8 cellular contexts compared by ENCODE assay signal in genomic region chr5:125198270-125198974, GRCh38.
DNase-seq lines count a peak whose midpoint lies in the region; ATAC-seq, FAIRE-seq and TF ChIP-seq lines count a peak whose summit lies in the region.

No MANE protein-coding gene starts in this region.

- intact Hi-C loops in K562 (cut with micrococcal nuclease), result no loop called here
- intact Hi-C loops in esophagus squamous epithelium (cut with DNase I), result no loop called here

- H3K27me3 ChIP-seq in BE2C (no peaks in the 10 kb centered on the region), K562 (ENCODE audit: control insufficient read depth in 2 of 2, insufficient read depth in 2 of 2, low read length in 2 of 2) (no peaks in the 10 kb centered on the region), keratinocyte (ENCODE audit: control insufficient read depth, extremely low read depth, insufficient read depth, low read length) (no peaks in the 10 kb centered on the region), tibial nerve (no peaks in the 10 kb centered on the region), esophagus squamous epithelium (no peaks in the 10 kb centered on the region)

- H3K4me2 ChIP-seq in K562 (ENCODE audit: insufficient read depth, low read length) (no peak overlapping the region), keratinocyte (ENCODE audit: control insufficient read depth, extremely low read depth, insufficient read depth, low read depth, low read length) (no peak overlapping the region)

- BruUV-seq in K562 (replicated peaks; lab: Mats Ljungman, UMichigan), result no TSS peak

- CTCF ChIA-PET in K562 (lab: Yijun Ruan, JAX; ENCODE audit: low intra/inter-chr PET ratio), result no interaction called here

- H3K4me1 ChIP-seq in BE2C (peaks cover 30% of the 10 kb centered on the region), K562 (replicated peaks in 1 of 2; ENCODE audit: control insufficient read depth in 2 of 2, insufficient read depth in 2 of 2, low read length in 2 of 2) (no peaks in the 10 kb centered on the region), keratinocyte (ENCODE audit: control insufficient read depth, extremely low read depth, insufficient read depth, low read length) (peaks cover 2% of the 10 kb centered on the region), tibial nerve (peaks cover 0 to 20% (median 6%) of the 10 kb centered on the region in 4 donors), esophagus squamous epithelium (peaks cover 0 to 11% (median 0%) of the 10 kb centered on the region in 3 donors)

- POLR2A ChIA-PET in K562 (lab: Yijun Ruan, JAX), result no interaction called here

- peak overlapping the region; percentile 27; the same call in 1 of the 2 replicates for H3K4me3 ChIP-seq in BE2C (ENCODE audit: low read depth, low read length)
- no peak overlapping the region for H3K4me3 ChIP-seq in K562
- H3K4me3 ChIP-seq in keratinocyte (ENCODE audit: control insufficient read depth in 2 of 3, extremely low read depth in 1 of 3, insufficient read depth in 2 of 3, low read depth in 1 of 3, low read length in 3 of 3), result no peak overlapping the region
- H3K4me3 ChIP-seq in tibial nerve, result no peak overlapping the region
- H3K4me3 ChIP-seq in esophagus squamous epithelium, result no peak overlapping the region

- H3K79me2 ChIP-seq in K562 (ENCODE audit: control insufficient read depth, insufficient read depth, low read length) (no peaks in the 10 kb centered on the region), keratinocyte (ENCODE audit: control insufficient read depth, insufficient read depth, low read length) (no peaks in the 10 kb centered on the region)

- dilution Hi-C loops in keratinocyte (cut with MboI; ENCODE audit: extremely low pct_ligation_motif_present, low sequenced_read_pairs), result no loop called here

- ATAC-seq in K562 (no peak), HG02763 (IDR thresholded peaks at IDR 0.05; ENCODE audit: unreplicated experiment) (no peak)

- FAIRE-seq in K562 (lab: Jason Lieb, UNC) (no peak), keratinocyte (lab: Jason Lieb, UNC) (peak; percentile 44)

- no peak overlapping the region for H2AFZ ChIP-seq in K562 (ENCODE audit: low read depth, low read length)
- H2AFZ ChIP-seq in keratinocyte (ENCODE audit: control insufficient read depth, low read length), result no peak overlapping the region

- no peak overlapping the region for H3K9ac ChIP-seq in K562 (ENCODE audit: insufficient read depth in 1 of 2, low read depth in 2 of 2, low read length in 2 of 2)
- no peak overlapping the region for H3K9ac ChIP-seq in keratinocyte (ENCODE audit: control insufficient read depth, extremely low read depth, insufficient read depth, low read length)

- WGBS in K562 (ENCODE audit: insufficient coverage, low coverage, missing lambda C conversion rate), result 0% methylated on average over 3 of the region's 3 CpGs
- 27 to 34% methylated on average over 3 of the region's 3 CpGs for WGBS in tibial nerve, 2 donors
- whole genome bisulfite sequencing in esophagus squamous epithelium, 2 donors, result 33 to 38% methylated on average over 3 of the region's 3 CpGs

- TF ChIP-seq EP300 in K562 (IDR thresholded peaks at IDR 0.05; ENCODE audit: low read length) (no peak), tibial nerve (IDR thresholded peaks at IDR 0.05) (no peak)

- no peaks in the 10 kb centered on the region for H3K9me1 ChIP-seq in K562 (ENCODE audit: control insufficient read depth, insufficient read depth, low read length)
- H3K9me1 ChIP-seq in keratinocyte (ENCODE audit: control insufficient read depth, extremely low read depth, insufficient read depth, low read length), result no peaks in the 10 kb centered on the region

- H3K27ac ChIP-seq in K562 (ENCODE audit: extremely low read depth, low read depth, low read length), result no peak overlapping the region
- no peak overlapping the region for H3K27ac ChIP-seq in keratinocyte (ENCODE audit: control insufficient read depth, insufficient read depth, low read length)
- H3K27ac ChIP-seq in tibial nerve, result no peak overlapping the region
- no peak overlapping the region for H3K27ac ChIP-seq in esophagus squamous epithelium

- TF ChIP-seq RAD21 in K562 (CRISPR knock-in tag; conservative IDR thresholded peaks at IDR 0.05 in 1 of 2, IDR thresholded peaks at IDR 0.05 in 1 of 2), result no peak

- in situ Hi-C loops in K562 (cut with MboI), result no loop called here

- no peak for TF ChIP-seq POLR2A in K562 (conservative IDR thresholded peaks at IDR 0.05)
- TF ChIP-seq POLR2A in tibial nerve (IDR thresholded peaks at IDR 0.05), result no peak
- no peak for TF ChIP-seq POLR2A in esophagus squamous epithelium (IDR thresholded peaks at IDR 0.05)

- DNase-seq in BE2C (peak; percentile 97), NCI-H1694 (lab: John Stamatoyannopoulos, UW) (peak; percentile 97), K562 (ENCODE audit: extremely low read depth in 1 of 4, low spot score in 3 of 4) (no peak), keratinocyte (ENCODE audit: low read depth, low spot score) (no peak), tibial nerve (ENCODE audit: low spot score in 2 of 2) (peak; percentile 57 to 77), esophagus squamous epithelium (lab: John Stamatoyannopoulos, UW) (no peak)
- DNase-seq in activated CD8-positive, alpha-beta memory T cell treated with anti-CD3 and anti-CD28 coated beads, Interleukin-2, amount 50 U/mL, for 48 hours, result no peak

- H3K36me3 ChIP-seq in BE2C (no peaks in the 10 kb centered on the region), K562 (ENCODE audit: control insufficient read depth, insufficient read depth, low read length) (no peaks in the 10 kb centered on the region), keratinocyte (ENCODE audit: control insufficient read depth in 2 of 2, extremely low read depth in 1 of 2, insufficient read depth in 2 of 2, low read length in 2 of 2) (no peaks in the 10 kb centered on the region), tibial nerve (no peaks in the 10 kb centered on the region), esophagus squamous epithelium (no peaks in the 10 kb centered on the region)

- H3K9me3 ChIP-seq in BE2C (no peaks in the 10 kb centered on the region), K562 (replicated peaks; ENCODE audit: control insufficient read depth, insufficient read depth, low read depth, low read length) (no peaks in the 10 kb centered on the region), keratinocyte (ENCODE audit: control insufficient read depth, low read depth, low read length) (no peaks in the 10 kb centered on the region), tibial nerve (no peaks in the 10 kb centered on the region), esophagus squamous epithelium (no peaks in the 10 kb centered on the region)

- TF ChIP-seq CTCF in BE2C (IDR thresholded peaks at IDR 0.05; ENCODE audit: low read depth, low read length), result no peak
- no peak for TF ChIP-seq CTCF in K562 (IDR thresholded peaks at IDR 0.05 in 2 of 3, conservative IDR thresholded peaks at IDR 0.05 in 1 of 3; ENCODE audit: insufficient read depth in 2 of 3, low read depth in 1 of 3, low read length in 3 of 3)
- no peak for TF ChIP-seq CTCF in keratinocyte (optimal IDR thresholded peaks at IDR 0.05 in 1 of 3, IDR thresholded peaks at IDR 0.05 in 1 of 3, conservative IDR thresholded peaks at IDR 0.05 in 1 of 3; ENCODE audit: extremely low read depth in 1 of 3, insufficient read depth in 2 of 3, low read length in 3 of 3)
- TF ChIP-seq CTCF in tibial nerve (IDR thresholded peaks at IDR 0.05), result no peak
- no peak for TF ChIP-seq CTCF in esophagus squamous epithelium (IDR thresholded peaks at IDR 0.05)

- H4K20me1 ChIP-seq in K562 (replicated peaks; ENCODE audit: control insufficient read depth, insufficient read depth, low read length) (no peaks in the 10 kb centered on the region), keratinocyte (ENCODE audit: control insufficient read depth, extremely low read depth, insufficient read depth, low read length) (no peaks in the 10 kb centered on the region)

TF ChIP-seq in K562, 482 proteins besides CTCF, POLR2A, EP300 and RAD21:
- TF ChIP-seq ZBTB17 (CRISPR knock-in tag; IDR thresholded peaks at IDR 0.05) (no peak), HEY1 (CRISPR knock-in tag; IDR thresholded peaks at IDR 0.05; ENCODE audit: borderline replicate concordance) (no peak), NFIX (CRISPR knock-in tag; IDR thresholded peaks at IDR 0.05; ENCODE audit: low read depth) (0 out of 2 replicates have a peak, but pooled peaks have one; percentile 52), ZNF12 (CRISPR knock-in tag; IDR thresholded peaks at IDR 0.05) (no peak), NFIC (IDR thresholded peaks at IDR 0.05) (peak; percentile 84), ZNF143 (CRISPR knock-in tag; IDR thresholded peaks at IDR 0.05) (no peak)

Comparison
In these comparisons a context has a peak if more than half of its experiments do, and no peak if none do; other contexts are left out.
1. DNase-seq: peak in BE2C (single experiment), NCI-H1694 (single experiment) and tibial nerve (2 of 2); none in K562 (0 of 4), keratinocyte (single experiment), activated CD8-positive, alpha-beta memory T cell treated with anti-CD3 and anti-CD28 coated beads, Interleukin-2, amount 50 U/mL, for 48 hours (single experiment) and esophagus squamous epithelium (single experiment).